ENCODE assay signal across 8 cellular contexts in the genomic region with DNA sequence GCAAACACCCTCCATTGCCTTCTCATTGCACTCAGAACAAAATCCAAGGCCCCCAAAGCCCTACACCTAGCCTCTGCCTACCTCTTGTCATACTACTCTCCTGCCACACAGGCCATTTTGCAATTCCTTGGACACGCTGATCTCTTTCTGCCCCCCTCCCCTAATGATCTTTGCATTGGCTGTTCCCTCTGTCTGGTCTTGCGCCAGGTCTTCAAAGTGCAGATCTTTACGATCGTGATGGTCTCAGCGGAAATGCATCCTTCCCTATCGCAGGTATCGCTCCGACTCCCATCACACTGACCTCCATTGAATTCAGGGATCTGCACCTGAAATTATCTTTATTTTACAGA. TPM values are rescaled to one million over a fixed set of nuclear protein-coding genes. Genes with fewer than 3 reads are reported as not detected.
DNase-seq lines count a peak whose midpoint lies in the region; ATAC-seq and TF ChIP-seq lines count a peak whose summit lies in the region.

No MANE protein-coding gene starts in this region.

- H3K9me2 ChIP-seq in DOHH2 (replicated peaks; ENCODE audit: control insufficient read depth, low read length), result no peaks in the 10 kb centered on the region
- no peaks in the 10 kb centered on the region for H3K9me2 ChIP-seq in OCI-LY7 (ENCODE audit: insufficient read depth, low read length)

- H3K27me3 ChIP-seq in DOHH2 (ENCODE audit: control insufficient read depth, low read length) (no peaks in the 10 kb centered on the region), parathyroid adenoma (ENCODE audit: control insufficient read depth, insufficient read depth, low read length) (no peaks in the 10 kb centered on the region)

- H3K9me3 ChIP-seq in DOHH2 (ENCODE audit: control insufficient read depth, insufficient read depth, low read length) (no peaks in the 10 kb centered on the region), OCI-LY7 (ENCODE audit: low read length) (no peaks in the 10 kb centered on the region), parathyroid adenoma (ENCODE audit: control insufficient read depth, low read length) (no peaks in the 10 kb centered on the region)

- no peak overlapping the region for H3K27ac ChIP-seq in DOHH2 (ENCODE audit: low read depth, low read length)
- H3K27ac ChIP-seq in OCI-LY7 (ENCODE audit: low read depth, low read length, poor library complexity, severe bottlenecking), result no peak overlapping the region
- H3K27ac ChIP-seq in parathyroid adenoma, result peak overlapping the region; percentile 78

- H3K4me1 ChIP-seq in DOHH2 (ENCODE audit: control insufficient read depth, low read length), result peaks cover 19% of the 10 kb centered on the region
- H3K4me1 ChIP-seq in OCI-LY7 (ENCODE audit: insufficient read depth, low read length, poor library complexity, severe bottlenecking), result peaks cover 16% of the 10 kb centered on the region
- H3K4me1 ChIP-seq in parathyroid adenoma, result peaks cover 11% of the 10 kb centered on the region

- H3K36me3 ChIP-seq in DOHH2 (ENCODE audit: control insufficient read depth, low read length) (no peaks in the 10 kb centered on the region), OCI-LY7 (ENCODE audit: insufficient read depth, low read length) (no peaks in the 10 kb centered on the region), parathyroid adenoma (ENCODE audit: control insufficient read depth, insufficient read depth, low read length) (no peaks in the 10 kb centered on the region)

- POLR2A ChIA-PET in OCI-LY7 (lab: Charles Lee), result interaction anchor here (0.6 to 1.9 kb wide), 5 partner anchors 16 to 71 kb away, joined by 3 to 8 read pairs (median 3); no protein-coding TSS in a partner anchor
- POLR2A ChIA-PET in GM10248 (lab: Yijun Ruan, JAX), result interaction anchor here (0.5 to 0.6 kb wide), 2 partner anchors 213 to 218 kb away, joined by 3 to 5 read pairs; no protein-coding TSS in a partner anchor

- TF ChIP-seq CTCF in DOHH2 (IDR thresholded peaks at IDR 0.05; ENCODE audit: low read depth, low read length, poor library complexity, severe bottlenecking), result no peak
- TF ChIP-seq CTCF in OCI-LY7 (conservative IDR thresholded peaks at IDR 0.05; ENCODE audit: low read length), result no peak
- no peak for TF ChIP-seq CTCF in epithelial cell of esophagus (IDR thresholded peaks at IDR 0.05; ENCODE audit: insufficient read depth, low read depth, low read length, missing control alignments)
- no peak for TF ChIP-seq CTCF in parathyroid adenoma (IDR thresholded peaks at IDR 0.05)
- no peak for TF ChIP-seq CTCF in GM10248 (IDR thresholded peaks at IDR 0.05; ENCODE audit: control extremely low read depth, extremely low read depth, low read depth, missing control alignments)

- ATAC-seq in GM19463 (IDR thresholded peaks at IDR 0.05; ENCODE audit: unreplicated experiment), result no peak

- H2AFZ ChIP-seq in OCI-LY7 (ENCODE audit: low read length), result peak overlapping the region; percentile 97
- H2AFZ ChIP-seq in parathyroid adenoma, result peak overlapping the region; percentile 98

- H4K20me1 ChIP-seq in DOHH2 (ENCODE audit: control insufficient read depth, insufficient read depth, low read depth, low read length) (no peaks in the 10 kb centered on the region), OCI-LY7 (ENCODE audit: insufficient read depth, low read length) (no peaks in the 10 kb centered on the region)

- H3K4me2 ChIP-seq in DOHH2 (ENCODE audit: low read length) (peak overlapping the region; percentile 80), OCI-LY7 (ENCODE audit: low read length) (peak overlapping the region; percentile 94), parathyroid adenoma (ENCODE audit: low read length) (peak overlapping the region; percentile 96)

- peaks cover 35% of the 10 kb centered on the region for H3K79me2 ChIP-seq in DOHH2 (ENCODE audit: control insufficient read depth, low read length)
- peaks cover 5% of the 10 kb centered on the region; the same call in 1 of the 2 replicates for H3K79me2 ChIP-seq in OCI-LY7 (ENCODE audit: insufficient read depth, low read depth, low read length)
- peaks cover 38% of the 10 kb centered on the region for H3K79me2 ChIP-seq in parathyroid adenoma

- BruUV-seq in OCI-LY7 (replicated peaks; lab: Mats Ljungman, UMichigan), result no TSS peak

- CTCF ChIA-PET in OCI-LY7 (lab: Charles Lee; ENCODE audit: unreplicated experiment), result interaction anchor here (1.2 kb wide), 1 partner anchor 181 kb away, joined by 3 read pairs; no protein-coding TSS in a partner anchor
- CTCF ChIA-PET in GM10248 (lab: Yijun Ruan, JAX), result interaction anchor here (1.2 to 15.7 kb wide), 9 partner anchors 8 to 181 kb away, joined by 3 to 313 read pairs (median 4); no protein-coding TSS in a partner anchor

- H3K9ac ChIP-seq in parathyroid adenoma, result peak overlapping the region; percentile 32

- 0 out of 2 replicates have a peak, but pooled peaks cover 3% of the 10 kb centered on the region for H3F3A ChIP-seq in DOHH2 (ENCODE audit: control insufficient read depth, insufficient read depth)

- DNase-seq in OCI-LY7 (ENCODE audit: low spot score) (peak; percentile 9), epithelial cell of esophagus (ENCODE audit: low read depth) (no peak), GM10248 (ENCODE audit: extremely low spot score) (no peak), cerebellar nuclear complex (lab: John Stamatoyannopoulos, UW) (no peak), middle frontal gyrus (ENCODE audit: extremely low spot score, low spot score) (no peak)

- H3K4me3 ChIP-seq in DOHH2 (ENCODE audit: low read length) (peak overlapping the region; percentile 95), OCI-LY7 (ENCODE audit: low read depth, low read length, poor library complexity, severe bottlenecking) (peak overlapping the region; percentile 99), epithelial cell of esophagus (ENCODE audit: low read length) (peak overlapping the region; percentile 74), parathyroid adenoma (ENCODE audit: low read depth, low read length) (peak overlapping the region; percentile 86)

- intact Hi-C loops in OCI-LY7 (cut with micrococcal nuclease; ENCODE audit: unreplicated experiment), result loop anchor here (5.0 kb wide), 1 partner anchor 290 kb away; a partner anchor contains a TSS

RNA-seq across cellular contexts. Expression of a gene that starts 0.8 kb away (rescaled TPM):
- 6.8 and 9.6 TPM in 2 replicates for total RNA-seq in OCI-LY7 (2014; rRNA removed; shearing (Covaris generic))
- 9.8 TPM in 2 replicates for total RNA-seq in OCI-LY7 (2022)

RNA-seq across cellular contexts. Expression of a gene that starts 6.2 kb away (rescaled TPM):
- not detected in 2 replicates for total RNA-seq in OCI-LY7 (2014; rRNA removed; shearing (Covaris generic))
- total RNA-seq in OCI-LY7 (2022), result not detected in 2 replicates

RNA-seq across cellular contexts. Expression of a gene that starts 54.0 kb away (rescaled TPM):
- total RNA-seq in OCI-LY7 (2014; rRNA removed; shearing (Covaris generic)), result 121 and 129 TPM in 2 replicates
- 202 and 210 TPM in 2 replicates for total RNA-seq in OCI-LY7 (2022)
